ENCODE assay signal across 8 cellular contexts in genomic region chr1:91022518-91022929, GRCh38. TPM values are rescaled to one million over a fixed set of nuclear protein-coding genes. Genes with fewer than 3 reads are reported as not detected.
DNase-seq lines count a peak whose midpoint lies in the region; ATAC-seq, FAIRE-seq and TF ChIP-seq lines count a peak whose summit lies in the region.

No MANE protein-coding gene starts in this region.

- no peak for DNase-seq in CD14-positive monocyte (ENCODE audit: low spot score)
- DNase-seq in GM12878 (ENCODE audit: low read depth, low spot score), result no peak
- DNase-seq in mesenchymal stem cell, result no peak
- no peak for DNase-seq in NCI-H2171 treated with DMSO at 0.1 percent for 48 hours (lab: John Stamatoyannopoulos, UW)
- no peak for DNase-seq in DMS153 treated with DMSO at 0.1 percent for 48 hours (lab: John Stamatoyannopoulos, UW; ENCODE audit: unreplicated experiment)
- no peak for DNase-seq in NCI-H69 (lab: John Stamatoyannopoulos, UW)

- peaks cover 0 to 2% (median 1%) of the 10 kb centered on the region in 3 donors for H3K27me3 Mint-ChIP-seq in CD14-positive monocyte (ENCODE audit: low read depth in 3 of 3)

- no peak for TF ChIP-seq POLR2A in GM12878 (IDR thresholded peaks at IDR 0.05; ENCODE audit: low read depth, low read length)

- H4K91ac ChIP-seq in mesenchymal stem cell (ENCODE audit: low read length), result peak overlapping the region; percentile 34

- no peak for TF ChIP-seq RAD21 in GM12878 (IDR thresholded peaks at IDR 0.05; ENCODE audit: insufficient read depth, low read depth, low read length)

- H2BK15ac ChIP-seq in mesenchymal stem cell (ENCODE audit: low read depth, poor library complexity, severe bottlenecking), result no peak overlapping the region

- no peak for TF ChIP-seq EP300 in GM12878 (IDR thresholded peaks at IDR 0.05; ENCODE audit: borderline replicate concordance in 1 of 2, control insufficient read depth in 1 of 2, low read depth in 2 of 2, low read length in 2 of 2)

- TF ChIP-seq CTCF in CD14-positive monocyte (IDR thresholded peaks at IDR 0.05), result no peak
- TF ChIP-seq CTCF in HEK293 (tag by site-specific recombination; IDR thresholded peaks at IDR 0.05), result no peak
- no peak for TF ChIP-seq CTCF in GM12878 (IDR thresholded peaks at IDR 0.05 in 2 of 3, conservative IDR thresholded peaks at IDR 0.05 in 1 of 3; ENCODE audit: control insufficient read depth in 2 of 3, extremely low read depth in 1 of 3, insufficient read depth in 1 of 3, low read depth in 3 of 3, low read length in 3 of 3)

- peak overlapping the region; percentile 97 for H3K4me3 ChIP-seq in HEK293 (ENCODE audit: low read depth, low read length)
- peak overlapping the region; percentile 70; the same call in 1 of the 2 replicates for H3K4me3 ChIP-seq in GM12878
- H3K4me3 ChIP-seq in mesenchymal stem cell (ENCODE audit: insufficient read depth in 1 of 2, low read depth in 1 of 2, low read length in 2 of 2), result peak overlapping the region in 1 of 2 experiments; percentile 97

- no peak overlapping the region for H2BK5ac ChIP-seq in mesenchymal stem cell (ENCODE audit: low read depth, low read length, poor library complexity, severe bottlenecking)

- H3K4me3 Mint-ChIP-seq in CD14-positive monocyte, result peak overlapping the region; percentile 88 to 95

- H2AFZ ChIP-seq in GM12878 (ENCODE audit: control insufficient read depth, low read depth, low read length), result peak overlapping the region; percentile 81
- peak overlapping the region; percentile 74 for H2AFZ ChIP-seq in mesenchymal stem cell (ENCODE audit: low read depth, low read length)

- no peaks in the 10 kb centered on the region for H4K20me1 ChIP-seq in GM12878 (ENCODE audit: control insufficient read depth, insufficient read depth)

- no peak overlapping the region for H2AK5ac ChIP-seq in mesenchymal stem cell (ENCODE audit: low read length, severe bottlenecking)

- H3K4me1 ChIP-seq in HEK293 (ENCODE audit: control insufficient read depth, insufficient read depth, low read length), result no peaks in the 10 kb centered on the region
- H3K4me1 ChIP-seq in GM12878 (ENCODE audit: control insufficient read depth, insufficient read depth, low read length), result peaks cover 12% of the 10 kb centered on the region
- peaks cover 5% of the 10 kb centered on the region for H3K4me1 ChIP-seq in mesenchymal stem cell (ENCODE audit: control insufficient read depth, insufficient read depth, low read depth, low read length)

- SMC1A ChIA-PET in GM12878 (lab: Charles Lee; ENCODE audit: uncharacterized antibody, unreplicated experiment), result interaction anchor here (1.1 to 1.5 kb wide), 3 partner anchors 12 to 143 kb away, joined by 3 to 10 read pairs (median 4); no protein-coding TSS in a partner anchor

- no TSS peak for BruUV-seq in GM12878 (replicated peaks; lab: Mats Ljungman, UMichigan)

- H3K4me2 ChIP-seq in GM12878 (ENCODE audit: control insufficient read depth, insufficient read depth) (peak overlapping the region; percentile 58), mesenchymal stem cell (ENCODE audit: low read length, poor library complexity, severe bottlenecking) (peak overlapping the region; percentile 26)

- H3K9me3 ChIP-seq in HEK293 (ENCODE audit: control insufficient read depth, insufficient read depth, low read depth, low read length) (no peaks in the 10 kb centered on the region), GM12878 (replicated peaks; ENCODE audit: control insufficient read depth, insufficient read depth, low read length) (no peaks in the 10 kb centered on the region), mesenchymal stem cell (ENCODE audit: control insufficient read depth, low read length) (no peaks in the 10 kb centered on the region)

- peak overlapping the region; percentile 100 for H3K27ac ChIP-seq in HEK293 (ENCODE audit: extremely low read depth, low read depth, low read length)
- peak overlapping the region; percentile 97 for H3K27ac ChIP-seq in GM12878 (ENCODE audit: control insufficient read depth, insufficient read depth)
- peak overlapping the region; percentile 100 for H3K27ac ChIP-seq in mesenchymal stem cell (ENCODE audit: low read length, poor library complexity, severe bottlenecking)

- H3K9ac ChIP-seq in GM12878 (ENCODE audit: control insufficient read depth, insufficient read depth, low read length) (peak overlapping the region; percentile 94), mesenchymal stem cell (ENCODE audit: low read length) (peak overlapping the region; percentile 99)

- peaks cover 40% of the 10 kb centered on the region for H3K79me2 ChIP-seq in GM12878 (ENCODE audit: control insufficient read depth, insufficient read depth, low read length)

- H2BK120ac ChIP-seq in mesenchymal stem cell (ENCODE audit: low read depth, low read length), result no peak overlapping the region

- H2BK12ac ChIP-seq in mesenchymal stem cell (ENCODE audit: low read length in 2 of 2), result peak overlapping the region in 1 of 2 experiments; percentile 60

- POLR2A ChIA-PET in HEK293 (lab: Yijun Ruan, JAX) (interaction anchor here (0.6 to 2.1 kb wide), 11 partner anchors 11 to 184 kb away, joined by 3 to 12 read pairs (median 3); no protein-coding TSS in a partner anchor), GM12878 (lab: Charles Lee) (interaction anchor here (0.6 to 1.6 kb wide), 2 partner anchors 12 to 525 kb away, joined by 3 to 4 read pairs; no protein-coding TSS in a partner anchor)

- no peak overlapping the region for H3K14ac ChIP-seq in mesenchymal stem cell (ENCODE audit: low read length in 2 of 2)

- peak overlapping the region; percentile 63 to 99 for H3K18ac ChIP-seq in mesenchymal stem cell (ENCODE audit: low read depth in 1 of 2, low read length in 2 of 2)

- H3K27ac Mint-ChIP-seq in CD14-positive monocyte, result peak overlapping the region; percentile 97 to 99 (median 98)

- no peak overlapping the region for H3K23ac ChIP-seq in mesenchymal stem cell (ENCODE audit: low read length in 2 of 2)

- H3K36me3 Mint-ChIP-seq in CD14-positive monocyte, result peaks cover 0 to 11% of the 10 kb centered on the region in 2 donors

- no peaks in the 10 kb centered on the region for H3K27me3 ChIP-seq in GM12878 (replicated peaks in 1 of 2; ENCODE audit: control insufficient read depth in 2 of 2, insufficient read depth in 2 of 2, low read length in 1 of 2)
- no peaks in the 10 kb centered on the region for H3K27me3 ChIP-seq in mesenchymal stem cell (ENCODE audit: control insufficient read depth in 1 of 2, insufficient read depth in 1 of 2, low read length in 2 of 2)

- no peaks in the 10 kb centered on the region for H3K9me3 Mint-ChIP-seq in CD14-positive monocyte

- FAIRE-seq in GM12878 (lab: Jason Lieb, UNC), result peak; percentile 59

- H3K36me3 ChIP-seq in HEK293 (ENCODE audit: control insufficient read depth in 2 of 2, insufficient read depth in 1 of 2, low read length in 2 of 2) (peaks cover 0 to 23% of the 10 kb centered on the region in 2 experiments; a peak in 1 of 3 replicates), GM12878 (ENCODE audit: control insufficient read depth in 2 of 2, insufficient read depth in 2 of 2, low read length in 1 of 2) (no peaks in the 10 kb centered on the region), mesenchymal stem cell (ENCODE audit: control insufficient read depth in 1 of 2, insufficient read depth in 2 of 2, low read depth in 1 of 2, low read length in 2 of 2) (peaks cover 0 to 4% of the 10 kb centered on the region in 2 experiments)

- intact Hi-C loops in CD14-positive monocyte (cut with micrococcal nuclease), result no loop called here
- intact Hi-C loops in GM12878 (cut with micrococcal nuclease; ENCODE audit: unreplicated experiment), result loop anchor here (5.0 kb wide), 1 partner anchor 35 kb away; no protein-coding TSS in a partner anchor

- ATAC-seq in GM12878 (no peak), HG03442 (IDR thresholded peaks at IDR 0.05; ENCODE audit: unreplicated experiment) (no peak)

- WGBS in GM12878 (ENCODE audit: insufficient coverage, insufficient replicate concordance, low lambda C conversion rate, missing lambda C conversion rate), result 2% methylated on average over 6 of the region's 6 CpGs
- 76% methylated on average over 4 of the region's 6 CpGs for WGBS in mesenchymal stem cell

- RAD21 ChIA-PET in GM12878 (lab: Charles Lee; ENCODE audit: unreplicated experiment), result interaction anchor here (0.9 to 2.6 kb wide), 3 partner anchors 32 to 77 kb away, joined by 4 to 8 read pairs (median 7); no protein-coding TSS in a partner anchor

- in situ Hi-C loops in GM12878 (cut with MboI), result no loop called here

- peak overlapping the region in 1 of 2 experiments; percentile 37 for H3K4ac ChIP-seq in mesenchymal stem cell (ENCODE audit: low read depth in 1 of 2, low read length in 2 of 2)

- H4K8ac ChIP-seq in mesenchymal stem cell (ENCODE audit: low read length), result peak overlapping the region; percentile 92

- CTCF ChIA-PET in HEK293 (lab: Yijun Ruan, JAX) (no interaction called here), GM12878 (lab: Yijun Ruan, JAX) (interaction anchor here (3.0 kb wide), 1 partner anchor 143 kb away, joined by 23 read pairs; no protein-coding TSS in a partner anchor)

- peaks cover 52% of the 10 kb centered on the region for H3K4me1 Mint-ChIP-seq in CD14-positive monocyte

- H3K79me1 ChIP-seq in mesenchymal stem cell (replicated peaks; ENCODE audit: low read length, poor library complexity, severe bottlenecking), result no peaks in the 10 kb centered on the region

TF ChIP-seq in GM12878, 131 proteins besides CTCF, POLR2A, EP300 and RAD21 (continues in another document):
- TF ChIP-seq MEF2B (IDR thresholded peaks at IDR 0.05; ENCODE audit: partially characterized antibody, poor library complexity, severe bottlenecking), result peak; percentile 91

RNA-seq across cellular contexts. Expression of gene ZNF644, which starts 0.7 kb away (rescaled TPM):
- polyA plus RNA-seq in CD14-positive monocyte, result 10 to 100 TPM; 17.6 to 22.2 TPM
- 372 and 377 TPM in 2 replicates for total RNA-seq in GM12878 (2013; cell fraction: nucleolus; rRNA removed)
- total RNA-seq in GM12878 (2014; rRNA removed), result 34.5 and 40.6 TPM in 2 replicates
- total RNA-seq in GM12878 (2014; rRNA removed; fragmentation: Illumina TruSeq; extraction: Trizol), result 55.3 and 61.5 TPM in 2 replicates
- 34.5 and 36.0 TPM in 2 replicates for total RNA-seq in GM12878 (2021)
- 6.4 TPM for polyA plus RNA-seq in GM12878 (2011; ENCODE audit: low read depth)
- 26.7 and 43.1 TPM in 2 replicates for polyA plus RNA-seq in GM12878 (2011; rRNA removed)
- 7.2 and 8.1 TPM in 2 replicates for polyA plus RNA-seq in GM12878 (2011; cell fraction: cytosol; rRNA removed)
- polyA plus RNA-seq in GM12878 (2011; cell fraction: nucleus; rRNA removed), result 28.8 and 30.8 TPM in 2 replicates
- 13.3 and 14.2 TPM in 2 replicates for polyA plus RNA-seq in GM12878 (2012)
- polyA plus RNA-seq in GM12878 (2014; fragmentation: Illumina TruSeq; extraction: Trizol), result 24.1 and 33.3 TPM in 2 replicates
- 10 to 100 TPM; 28.1 to 34.4 TPM for polyA plus RNA-seq in GM12878 (2014; fragmentation: Nextera tagmentation; extraction: Ambion mirVana)
- 14.4 and 17.7 TPM in 2 replicates for polyA plus RNA-seq in GM12878 (2014; rRNA removed)
- polyA plus RNA-seq in GM12878 (2016; fragmentation: Nextera tagmentation; extraction: Ambion mirVana), result 10 to 100 TPM; 27.7 to 30.8 TPM
- polyA minus RNA-seq in GM12878 (2011; rRNA and poly(A)+ RNA removed), result 67.0 and 86.5 TPM in 2 replicates
- 15.5 and 17.4 TPM in 2 replicates for polyA minus RNA-seq in GM12878 (2011; cell fraction: cytosol; rRNA and poly(A)+ RNA removed)
- 93.1 and 154 TPM in 2 replicates for polyA minus RNA-seq in GM12878 (2011; cell fraction: nucleus; rRNA and poly(A)+ RNA removed)
- 22.6 TPM for polyA plus RNA-seq in mesenchymal stem cell (2013, experiment 1 of 2)
- polyA plus RNA-seq in mesenchymal stem cell (2013, experiment 2 of 2), result 22.1 TPM
